Comparison of ENCODE assay signal across 1 cellular context in the genomic region with DNA sequence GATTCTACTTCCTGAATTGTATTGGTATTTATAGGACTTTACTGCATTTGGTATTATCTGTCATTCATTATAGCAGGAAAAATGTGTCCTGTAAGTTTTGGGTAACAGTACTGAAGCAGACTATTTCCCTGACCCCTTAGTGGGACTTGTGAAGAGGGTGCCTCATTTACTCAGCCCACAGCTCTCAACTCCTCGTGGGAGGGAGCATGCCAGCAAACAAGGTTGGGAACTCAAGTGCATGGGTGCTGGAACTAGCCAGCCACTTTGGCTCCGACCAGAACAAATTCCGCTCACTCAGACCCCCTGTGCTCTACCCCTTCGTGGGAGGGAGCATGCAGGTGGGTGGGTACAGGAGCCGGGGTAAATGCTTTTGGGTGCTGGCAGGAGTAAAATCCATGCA.
TF ChIP-seq lines count a peak whose summit lies in the region.

No MANE protein-coding gene starts in this region.

TF ChIP-seq in H1, 55 proteins besides CTCF, POLR2A, EP300 and RAD21:
- TF ChIP-seq TEAD4 (IDR thresholded peaks at IDR 0.05; ENCODE audit: low read depth, low read length) (no peak), NANOG (IDR thresholded peaks at IDR 0.05; ENCODE audit: insufficient read depth, low read depth, low read length, poor library complexity, severe bottlenecking) (no peak), CTBP2 (IDR thresholded peaks at IDR 0.05; ENCODE audit: borderline replicate concordance, insufficient read depth, insufficient read length, low read length) (no peak)
